6 cellular contexts compared by ENCODE assay signal in the genomic region with DNA sequence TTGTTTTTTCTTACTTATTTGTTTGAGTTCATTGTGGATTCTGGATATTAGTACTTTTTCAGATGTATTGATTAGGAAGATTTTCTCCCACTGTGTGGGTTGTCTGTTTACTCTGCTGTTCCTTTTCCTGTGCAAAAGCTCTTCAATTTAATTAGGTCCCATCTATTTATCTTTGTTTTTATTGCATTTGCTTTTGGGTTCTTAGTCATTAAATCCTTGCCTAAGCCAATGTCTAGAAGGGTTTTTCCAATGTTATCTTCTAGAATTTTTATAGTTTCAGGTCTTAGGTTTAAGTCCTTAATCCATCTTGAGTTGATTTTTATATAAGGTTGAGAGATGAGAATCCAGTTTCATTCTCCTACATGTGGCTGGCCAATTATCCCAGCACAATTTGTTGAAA. TPM values are rescaled to one million over a fixed set of nuclear protein-coding genes. Genes with fewer than 3 reads are reported as not detected.
DNase-seq lines count a peak whose midpoint lies in the region; ATAC-seq and TF ChIP-seq lines count a peak whose summit lies in the region.
"Not testable (repeated sequence)": the region's sequence is repeated elsewhere in the genome, so short reads cannot be mapped to it uniquely, and the experiment has no call there.

No MANE protein-coding gene starts in this region.

- not testable (repeated sequence) for H3K36me3 ChIP-seq in HEK293 (ENCODE audit: control insufficient read depth in 2 of 2, insufficient read depth in 1 of 2, low read length in 2 of 2); PC-3 (ENCODE audit: low read depth, low read length)

- intact Hi-C loops in CD4-positive, alpha-beta T cell (cut with DNase I, micrococcal nuclease), result not testable (repeated sequence)
- intact Hi-C loops in PC-3 (cut with micrococcal nuclease), result loop anchor here (1.0 kb wide), 1 partner anchor 39 kb away; a partner anchor contains a TSS

- H3K4me3 ChIP-seq in HEK293 (ENCODE audit: low read depth, low read length); PC-3 (ENCODE audit: low read length): not testable (repeated sequence)

- CTCF ChIA-PET in CD4-positive, alpha-beta T cell (lab: Charles Lee); PC-3 (lab: Charles Lee): not testable (repeated sequence)
- CTCF ChIA-PET in HEK293 (lab: Yijun Ruan, JAX), result interaction anchor here (0.6 kb wide), 1 partner anchor 105 kb away, joined by 3 read pairs; no protein-coding TSS in a partner anchor

- H3K27ac Mint-ChIP-seq in CD4-positive, alpha-beta T cell, result not testable (repeated sequence)
- H3K27ac Mint-ChIP-seq in activated T-cell treated with anti-CD3 and anti-CD28 coated beads, Interleukin-2, amount 50 U/mL, for 24 hours, result peak overlapping the region; percentile 37
- H3K27ac Mint-ChIP-seq in activated naive CD4-positive, alpha-beta T cell treated with anti-CD3 and anti-CD28 coated beads, Interleukin-2, amount 50 U/mL, for 24 hours, result peak overlapping the region; percentile 30
- H3K27ac Mint-ChIP-seq in memory B cell, result peak overlapping the region; percentile 81

- BruUV-seq in PC-3 (replicated peaks; lab: Mats Ljungman, UMichigan), result not testable (repeated sequence)

- H4K20me1 ChIP-seq in PC-3 (ENCODE audit: low read length), result peaks cover 48% of the 10 kb centered on the region

- not testable (repeated sequence) for TF ChIP-seq CTCF in CD4-positive, alpha-beta T cell (IDR thresholded peaks at IDR 0.05); HEK293 (tag by site-specific recombination; IDR thresholded peaks at IDR 0.05); PC-3 (conservative IDR thresholded peaks at IDR 0.05; ENCODE audit: low read depth, low read length)

- not testable (repeated sequence) for H3K27ac ChIP-seq in CD4-positive, alpha-beta T cell (ENCODE audit: low read depth, low read length); HEK293 (ENCODE audit: extremely low read depth, low read depth, low read length)
- H3K27ac ChIP-seq in PC-3 (ENCODE audit: low read length), result peak overlapping the region; percentile 58

- H3K4me1 ChIP-seq in HEK293 (ENCODE audit: control insufficient read depth, insufficient read depth, low read length), result peaks cover 25% of the 10 kb centered on the region
- H3K4me1 ChIP-seq in PC-3 (ENCODE audit: insufficient read depth, low read length), result peaks cover 39% of the 10 kb centered on the region

- DNase-seq in CD4-positive, alpha-beta T cell; activated T-cell treated with anti-CD3 and anti-CD28 coated beads, Interleukin-2, amount 50 U/mL, for 24 hours; memory B cell (ENCODE audit: low spot score in 2 of 2): not testable (repeated sequence)
- DNase-seq in PC-3, result peak; percentile 33

- not testable (repeated sequence) for H3K9me2 ChIP-seq in PC-3 (replicated peaks; ENCODE audit: low read length)

- H3F3A ChIP-seq in PC-3 (ENCODE audit: low read length, unreplicated experiment), result not testable (repeated sequence)

- not testable (repeated sequence) for H3K27me3 Mint-ChIP-seq in CD4-positive, alpha-beta T cell; activated T-cell treated with anti-CD3 and anti-CD28 coated beads, Interleukin-2, amount 50 U/mL, for 24 hours; activated naive CD4-positive, alpha-beta T cell treated with anti-CD3 and anti-CD28 coated beads, Interleukin-2, amount 50 U/mL, for 24 hours; memory B cell

- H3K79me2 ChIP-seq in PC-3 (ENCODE audit: low read length), result peaks cover 86% of the 10 kb centered on the region

- not testable (repeated sequence) for H3K9me3 ChIP-seq in CD4-positive, alpha-beta T cell (ENCODE audit: control insufficient read depth, low read length); HEK293 (ENCODE audit: control insufficient read depth, insufficient read depth, low read depth, low read length); PC-3 (ENCODE audit: low read length)

- peak overlapping the region; percentile 15 for H3K4me3 Mint-ChIP-seq in CD4-positive, alpha-beta T cell
- H3K4me3 Mint-ChIP-seq in activated T-cell treated with anti-CD3 and anti-CD28 coated beads, Interleukin-2, amount 50 U/mL, for 24 hours; memory B cell: not testable (repeated sequence)
- H3K4me3 Mint-ChIP-seq in activated naive CD4-positive, alpha-beta T cell treated with anti-CD3 and anti-CD28 coated beads, Interleukin-2, amount 50 U/mL, for 24 hours, result peak overlapping the region; percentile 43

- peaks cover 38% of the 10 kb centered on the region for H3K36me3 Mint-ChIP-seq in CD4-positive, alpha-beta T cell (ENCODE audit: low read depth)
- H3K36me3 Mint-ChIP-seq in activated T-cell treated with anti-CD3 and anti-CD28 coated beads, Interleukin-2, amount 50 U/mL, for 24 hours (ENCODE audit: low read depth), result peaks cover 53% of the 10 kb centered on the region
- H3K36me3 Mint-ChIP-seq in activated naive CD4-positive, alpha-beta T cell treated with anti-CD3 and anti-CD28 coated beads, Interleukin-2, amount 50 U/mL, for 24 hours, result peaks cover 12% of the 10 kb centered on the region
- H3K36me3 Mint-ChIP-seq in memory B cell, result not testable (repeated sequence)

- H3K9me3 Mint-ChIP-seq in CD4-positive, alpha-beta T cell; activated T-cell treated with anti-CD3 and anti-CD28 coated beads, Interleukin-2, amount 50 U/mL, for 24 hours; activated naive CD4-positive, alpha-beta T cell treated with anti-CD3 and anti-CD28 coated beads, Interleukin-2, amount 50 U/mL, for 24 hours; memory B cell: not testable (repeated sequence)

- not testable (repeated sequence) for H3K9ac ChIP-seq in PC-3 (ENCODE audit: low read length)

- H3K4me1 Mint-ChIP-seq in CD4-positive, alpha-beta T cell (ENCODE audit: low read depth), result peaks cover 78% of the 10 kb centered on the region
- peaks cover 74% of the 10 kb centered on the region for H3K4me1 Mint-ChIP-seq in activated T-cell treated with anti-CD3 and anti-CD28 coated beads, Interleukin-2, amount 50 U/mL, for 24 hours (ENCODE audit: low read depth)
- H3K4me1 Mint-ChIP-seq in activated naive CD4-positive, alpha-beta T cell treated with anti-CD3 and anti-CD28 coated beads, Interleukin-2, amount 50 U/mL, for 24 hours, result peaks cover 83% of the 10 kb centered on the region
- H3K4me1 Mint-ChIP-seq in memory B cell, result peaks cover 39% of the 10 kb centered on the region

- ATAC-seq in CD4-positive, alpha-beta T cell (ENCODE audit: poor library complexity); PC-3; memory B cell (ENCODE audit: low read depth): not testable (repeated sequence)

- H3K4me2 ChIP-seq in PC-3 (ENCODE audit: low read length), result 0 out of 2 replicates have a peak overlapping the region, but pooled peaks have one; percentile 13

- not testable (repeated sequence) for H2AFZ ChIP-seq in PC-3 (ENCODE audit: low read length)

- POLR2A ChIA-PET in CD4-positive, alpha-beta T cell (lab: Charles Lee); HEK293 (lab: Yijun Ruan, JAX); PC-3 (lab: Charles Lee; ENCODE audit: unreplicated experiment): not testable (repeated sequence)

- H3K27me3 ChIP-seq in CD4-positive, alpha-beta T cell (ENCODE audit: control insufficient read depth, insufficient read depth, low read length); PC-3 (ENCODE audit: low read length): not testable (repeated sequence)

TF ChIP-seq in HEK293, 187 proteins besides CTCF, POLR2A, EP300 and RAD21 (continues in another document):
- TF ChIP-seq ZXDB (tag by site-specific recombination; IDR thresholded peaks at IDR 0.05), result peak; percentile 75
- peak; percentile 38 for TF ChIP-seq GLIS1 (tag by site-specific recombination; IDR thresholded peaks at IDR 0.05)
- peak; percentile 87 for TF ChIP-seq FEZF1 (tag by site-specific recombination; IDR thresholded peaks at IDR 0.05)
- TF ChIP-seq, protein P1, sequence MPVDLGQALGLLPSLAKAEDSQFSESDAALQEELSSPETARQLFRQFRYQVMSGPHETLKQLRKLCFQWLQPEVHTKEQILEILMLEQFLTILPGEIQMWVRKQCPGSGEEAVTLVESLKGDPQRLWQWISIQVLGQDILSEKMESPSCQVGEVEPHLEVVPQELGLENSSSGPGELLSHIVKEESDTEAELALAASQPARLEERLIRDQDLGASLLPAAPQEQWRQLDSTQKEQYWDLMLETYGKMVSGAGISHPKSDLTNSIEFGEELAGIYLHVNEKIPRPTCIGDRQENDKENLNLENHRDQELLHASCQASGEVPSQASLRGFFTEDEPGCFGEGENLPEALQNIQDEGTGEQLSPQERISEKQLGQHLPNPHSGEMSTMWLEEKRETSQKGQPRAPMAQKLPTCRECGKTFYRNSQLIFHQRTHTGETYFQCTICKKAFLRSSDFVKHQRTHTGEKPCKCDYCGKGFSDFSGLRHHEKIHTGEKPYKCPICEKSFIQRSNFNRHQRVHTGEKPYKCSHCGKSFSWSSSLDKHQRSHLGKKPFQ (tag by site-specific recombination; IDR thresholded peaks at IDR 0.05), result peak; percentile 67
- peak; percentile 42; the same call in 1 of the 2 replicates for TF ChIP-seq OSR2 (tag by site-specific recombination; IDR thresholded peaks at IDR 0.05)
- 0 out of 2 replicates have a peak, but pooled peaks have one; percentile 47 for TF ChIP-seq OVOL3 (tag by site-specific recombination; IDR thresholded peaks at IDR 0.05)
- 0 out of 2 replicates have a peak, but pooled peaks have one; percentile 12 for TF ChIP-seq SCRT1 (tag by site-specific recombination; IDR thresholded peaks at IDR 0.05; ENCODE audit: borderline replicate concordance)

RNA-seq across cellular contexts. Expression of a gene that starts 3.8 kb away (rescaled TPM):
- 100 to 1,000 TPM; 102 to 105 TPM for total RNA-seq in CD4-positive, alpha-beta T cell
- 84.5 and 86.0 TPM in 2 replicates for total RNA-seq in PC-3 (2014; rRNA removed)

RNA-seq across cellular contexts. Expression of a gene that starts 38.6 kb away (rescaled TPM):
- 10 to 100 TPM in 1 of 2 experiments, 1 to 10 TPM in 1; 8.7 to 12.0 TPM for total RNA-seq in CD4-positive, alpha-beta T cell
- 9.0 and 11.6 TPM in 2 replicates for total RNA-seq in PC-3 (2014; rRNA removed)

RNA-seq across cellular contexts. Expression of a gene that starts 40.7 kb away (rescaled TPM):
- 1,000 to 10,000 TPM; 2,845 to 2,986 TPM for total RNA-seq in CD4-positive, alpha-beta T cell
- total RNA-seq in PC-3 (2014; rRNA removed), result 2,333 and 2,823 TPM in 2 replicates

RNA-seq across cellular contexts. Expression of a gene that starts 46.8 kb away (rescaled TPM):
- under 1 TPM; 0.16 to 0.53 TPM for total RNA-seq in CD4-positive, alpha-beta T cell
- 1.3 and 2.4 TPM in 2 replicates for total RNA-seq in PC-3 (2014; rRNA removed)
